ENCODE assay signal across 21 cellular contexts in genomic region chr13:61294467-61295186, GRCh38.
"Had no signal": no experiment of that assay in that cellular context is flagged by ENCODE, and none has a peak within 500 bp of the region (broad histone marks: within the 10 kb centered on the region; RNA-seq: fewer than 3 reads in every experiment).

No MANE protein-coding gene starts in this region.

- H3K9me3 ChIP-seq: ovary, psoas muscle, thyroid gland had no signal

- H3K4me1 ChIP-seq: foreskin keratinocyte, psoas muscle, thyroid gland had no signal

- H3K27me3 Mint-ChIP-seq: activated CD4-positive, alpha-beta T cell treated with anti-CD3 and anti-CD28 coated beads, Interleukin-2, amount 10 ng/mL, durations not matched to agents 24 days and 14 days; naive thymus-derived CD4-positive, alpha-beta T cell had no signal

- H3K4me1 Mint-ChIP-seq: activated CD4-positive, alpha-beta T cell treated with anti-CD3 and anti-CD28 coated beads, Interleukin-2, amount 10 ng/mL, durations not matched to agents 24 days and 14 days; brain; endodermal cell; naive thymus-derived CD4-positive, alpha-beta T cell had no signal

- H3K4me3 ChIP-seq: ovary, psoas muscle, thyroid gland had no signal

- DNase-seq: activated CD4-positive, alpha-beta T cell treated with anti-CD3 and anti-CD28 coated beads, Interleukin-2, amount 10 ng/mL, durations not matched to agents 24 days and 14 days; activated CD4-positive, CD25-positive, alpha-beta regulatory T cell; activated CD8-positive, alpha-beta T cell treated with anti-CD3 and anti-CD28 coated beads, Interleukin-2, amount 10 ng/mL, durations not matched to agents 7 days and 5 days; activated naive CD4-positive, alpha-beta T cell treated with anti-CD3 and anti-CD28 coated beads for 36 hours; activated T-cell treated with anti-CD3 and anti-CD28 coated beads, Interleukin-2, amount 50 U/mL, for 4 hours; caudate nucleus; endodermal cell; foreskin keratinocyte; glutamatergic neuron; mesendoderm; naive thymus-derived CD4-positive, alpha-beta T cell; ovary; psoas muscle; stimulated activated CD4-positive, alpha-beta T cell treated with anti-CD3 and anti-CD28 coated beads, Interleukin-2, amount 100 ng/mL, for 24 hours; stimulated activated naive CD4-positive, alpha-beta T cell treated with Interleukin-2 at 50 U/mL for 16 hours; T-helper 1 cell; T-helper 9 cell; thyroid gland had no signal

- H3K27ac ChIP-seq: epithelial cell of prostate, foreskin keratinocyte, ovary, psoas muscle, thyroid gland had no signal

- H3K9me3 Mint-ChIP-seq: activated CD4-positive, alpha-beta T cell treated with anti-CD3 and anti-CD28 coated beads, Interleukin-2, amount 10 ng/mL, durations not matched to agents 24 days and 14 days; activated naive CD4-positive, alpha-beta T cell treated with anti-CD3 and anti-CD28 coated beads for 36 hours; endodermal cell had no signal

- H3K36me3 ChIP-seq: ovary, thyroid gland had no signal

- H3K27ac Mint-ChIP-seq: activated CD4-positive, alpha-beta T cell treated with anti-CD3 and anti-CD28 coated beads, Interleukin-2, amount 10 ng/mL, durations not matched to agents 24 days and 14 days; activated CD8-positive, alpha-beta T cell treated with anti-CD3 and anti-CD28 coated beads, Interleukin-2, amount 10 ng/mL, durations not matched to agents 7 days and 5 days; activated naive CD4-positive, alpha-beta T cell treated with anti-CD3 and anti-CD28 coated beads for 36 hours; brain; endodermal cell; naive thymus-derived CD4-positive, alpha-beta T cell had no signal

- H3K36me3 Mint-ChIP-seq: brain; naive thymus-derived CD4-positive, alpha-beta T cell had no signal

- H3K4me3 Mint-ChIP-seq: activated CD4-positive, alpha-beta T cell treated with anti-CD3 and anti-CD28 coated beads, Interleukin-2, amount 10 ng/mL, durations not matched to agents 24 days and 14 days; activated CD8-positive, alpha-beta T cell treated with anti-CD3 and anti-CD28 coated beads, Interleukin-2, amount 10 ng/mL, durations not matched to agents 7 days and 5 days; activated naive CD4-positive, alpha-beta T cell treated with anti-CD3 and anti-CD28 coated beads for 36 hours; activated T-cell treated with anti-CD3 and anti-CD28 coated beads, Interleukin-2, amount 50 U/mL, for 4 hours; brain; endodermal cell; naive thymus-derived CD4-positive, alpha-beta T cell had no signal

- FAIRE-seq: colon had no signal
